Comparison of ENCODE assay signal across 9 cellular contexts in the genomic region with DNA sequence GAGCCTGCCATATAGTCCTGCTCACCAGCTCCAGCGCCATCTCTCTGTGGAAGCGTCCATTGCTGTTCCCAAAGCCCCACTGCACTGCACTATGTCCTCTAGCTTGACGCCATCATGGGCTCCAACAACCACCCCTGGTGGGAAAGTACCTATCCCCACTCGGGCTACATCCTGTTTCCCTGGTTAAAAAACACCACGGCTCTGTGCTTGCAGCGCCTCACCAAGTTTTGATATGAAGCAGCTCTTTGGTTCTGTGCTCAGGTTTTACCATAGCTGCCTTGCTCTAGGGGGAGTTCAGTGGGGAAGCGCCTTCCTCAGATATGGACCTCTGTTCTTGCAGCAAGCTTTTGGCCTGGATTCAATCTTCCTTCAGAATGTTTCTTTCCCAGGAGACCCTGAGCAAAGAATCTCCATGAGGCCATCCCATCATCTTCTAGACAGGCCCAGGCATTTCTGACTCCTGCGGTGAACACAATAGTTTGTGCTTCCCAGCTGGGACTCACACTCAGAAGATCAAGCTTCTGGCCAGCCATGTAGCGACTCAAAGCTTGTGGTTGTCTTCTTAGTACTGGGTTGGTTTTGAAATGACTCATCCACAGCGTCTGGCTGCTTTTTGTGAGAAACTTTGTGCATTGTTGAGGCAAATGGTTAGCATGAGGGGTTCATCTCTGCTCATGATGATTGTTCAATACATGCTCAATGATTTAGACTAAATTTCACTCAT. TPM values are rescaled to one million over a fixed set of nuclear protein-coding genes. Genes with fewer than 3 reads are reported as not detected.
A peak's percentile ranks its signal among the peaks of the same experiment; 100 is the strongest.
DNase-seq lines count a peak whose midpoint lies in the region; ATAC-seq, FAIRE-seq and TF ChIP-seq lines count a peak whose summit lies in the region.
"Had no signal": no experiment of that assay in that cellular context is flagged by ENCODE, and none has a peak within 500 bp of the region (broad histone marks: within the 10 kb centered on the region; RNA-seq: fewer than 3 reads in every experiment).

No MANE protein-coding gene starts in this region.

- no peaks in the 10 kb centered on the region for H3K27me3 ChIP-seq in GM23338 (ENCODE audit: insufficient read depth)
- no peaks in the 10 kb centered on the region for H3K27me3 ChIP-seq in GM12878 (replicated peaks in 1 of 2; ENCODE audit: control insufficient read depth in 2 of 2, insufficient read depth in 2 of 2, low read length in 1 of 2)

- no peaks in the 10 kb centered on the region for H3K4me1 Mint-ChIP-seq in GM23338
- peaks cover 59% of the 10 kb centered on the region for H3K4me1 Mint-ChIP-seq in T-helper 1 cell treated with Interleukin-12 subunit alpha and Interleukin-12 subunit beta and Interleukin-4 antibody, amounts not matched to agents 30 μg/mL and 1 μg/mL, for 36 hours (ENCODE audit: low read depth)

- TF ChIP-seq POLR2A in GM12878 (IDR thresholded peaks at IDR 0.05; ENCODE audit: low read depth, low read length) = peak; percentile 35; the same call in 1 of the 2 replicates

- H4K20me1 ChIP-seq in GM23338 (replicated peaks; ENCODE audit: insufficient read depth) (no peaks in the 10 kb centered on the region), GM12878 (ENCODE audit: control insufficient read depth, insufficient read depth) (no peaks in the 10 kb centered on the region)

- H3K36me3 Mint-ChIP-seq in GM23338 (ENCODE audit: low read depth) = peaks cover 2% of the 10 kb centered on the region; the same call in 2 of the 3 replicates
- peaks cover 26% of the 10 kb centered on the region for H3K36me3 Mint-ChIP-seq in T-helper 1 cell treated with Interleukin-12 subunit alpha and Interleukin-12 subunit beta and Interleukin-4 antibody, amounts not matched to agents 30 μg/mL and 1 μg/mL, for 36 hours (ENCODE audit: low read depth)

- peak; percentile 98 for FAIRE-seq in GM12878 (lab: Jason Lieb, UNC)
- FAIRE-seq: endothelial cell of umbilical vein had no signal

- in situ Hi-C loops in GM12878 (cut with MboI) = no loop called here

- peaks cover 39% of the 10 kb centered on the region for H3K9me3 Mint-ChIP-seq in GM23338
- peaks cover 13% of the 10 kb centered on the region for H3K9me3 Mint-ChIP-seq in T-helper 1 cell treated with Interleukin-12 subunit alpha and Interleukin-12 subunit beta and Interleukin-4 antibody, amounts not matched to agents 30 μg/mL and 1 μg/mL, for 36 hours

- H3K4me3 ChIP-seq in GM23338 (no peak overlapping the region), GM12878 (no peak overlapping the region)

- no peaks in the 10 kb centered on the region for H3K4me1 ChIP-seq in GM23338 (ENCODE audit: insufficient read depth)
- peaks cover 30% of the 10 kb centered on the region for H3K4me1 ChIP-seq in GM12878 (ENCODE audit: control insufficient read depth, insufficient read depth, low read length)

- RAD21 ChIA-PET in GM12878 (lab: Charles Lee; ENCODE audit: unreplicated experiment) = interaction anchor here (0.7 to 1.8 kb wide), 7 partner anchors 8 to 141 kb away, joined by 3 to 6 read pairs (median 4); no protein-coding TSS in a partner anchor

- no peaks in the 10 kb centered on the region for H3F3A ChIP-seq in GM23338 (replicated peaks; ENCODE audit: low read depth)

- POLR2A ChIA-PET in GM12878 (lab: Charles Lee) = interaction anchor here (0.6 to 1.0 kb wide), 2 partner anchors 116 to 141 kb away, joined by 3 read pairs; no protein-coding TSS in a partner anchor

- H3K27ac ChIP-seq in GM23338 (ENCODE audit: low read depth) = no peak overlapping the region
- H3K27ac ChIP-seq in GM12878 (ENCODE audit: control insufficient read depth, insufficient read depth) = peak overlapping the region; percentile 92

- no peak overlapping the region for H2AFZ ChIP-seq in GM23338
- peak overlapping the region; percentile 79 for H2AFZ ChIP-seq in GM12878 (ENCODE audit: control insufficient read depth, low read depth, low read length)

- peak; percentile 27 for TF ChIP-seq RAD21 in GM12878 (IDR thresholded peaks at IDR 0.05; ENCODE audit: insufficient read depth, low read depth, low read length)

- peaks cover 2% of the 10 kb centered on the region for H3K27me3 Mint-ChIP-seq in GM23338 (ENCODE audit: insufficient read depth, low read depth, poor library complexity)
- no peaks in the 10 kb centered on the region for H3K27me3 Mint-ChIP-seq in T-helper 1 cell treated with Interleukin-12 subunit alpha and Interleukin-12 subunit beta and Interleukin-4 antibody, amounts not matched to agents 30 μg/mL and 1 μg/mL, for 36 hours (ENCODE audit: low read depth)

- WGBS in GM12878 (ENCODE audit: insufficient coverage, insufficient replicate concordance, low lambda C conversion rate, missing lambda C conversion rate) = 0% methylated on average over 10 of the region's 10 CpGs

- peak; percentile 80 for DNase-seq in GM10266 (ENCODE audit: extremely low spot score)
- DNase-seq in GM23338 (ENCODE audit: low spot score) = peak; percentile 9
- peak; percentile 89 for DNase-seq in GM12878 (ENCODE audit: low read depth, low spot score)
- peak; percentile 21 to 29 for DNase-seq in stimulated activated CD8-positive, alpha-beta memory T cell treated with anti-CD3 and anti-CD28 coated beads, Interleukin-2, amount 100 ng/mL, for 1 hour (ENCODE audit: low read depth in 2 of 2)
- no peak for DNase-seq in NCI-H69 (lab: John Stamatoyannopoulos, UW)
- no peak for DNase-seq in amniotic stem cell (lab: John Stamatoyannopoulos, UW)
- DNase-seq in Right ventricle myocardium inferior (ENCODE audit: missing footprints) = no peak

- CTCF ChIA-PET in GM12878 (lab: Yijun Ruan, JAX) = interaction anchor here (1.7 to 2.6 kb wide), 2 partner anchors 16 to 54 kb away, joined by 3 to 12 read pairs; no protein-coding TSS in a partner anchor

- no peaks in the 10 kb centered on the region for H3K36me3 ChIP-seq in GM23338 (ENCODE audit: insufficient read depth)
- H3K36me3 ChIP-seq in GM12878 (ENCODE audit: control insufficient read depth in 2 of 2, insufficient read depth in 2 of 2, low read length in 1 of 2) = no peaks in the 10 kb centered on the region

- H3K9ac ChIP-seq in GM12878 (ENCODE audit: control insufficient read depth, insufficient read depth, low read length) = peak overlapping the region; percentile 63

- no peak overlapping the region for H3K4me3 Mint-ChIP-seq in GM23338
- H3K4me3 Mint-ChIP-seq in T-helper 1 cell treated with Interleukin-12 subunit alpha and Interleukin-12 subunit beta and Interleukin-4 antibody, amounts not matched to agents 30 μg/mL and 1 μg/mL, for 36 hours = peak overlapping the region; percentile 87

- intact Hi-C loops in GM12878 (cut with micrococcal nuclease; ENCODE audit: unreplicated experiment) (loop anchor here (5.0 kb wide), 1 partner anchor 97 kb away; no protein-coding TSS in a partner anchor), Right ventricle myocardium inferior (cut with DNase I) (no loop called here)

- TF ChIP-seq EP300 in GM12878 (IDR thresholded peaks at IDR 0.05; ENCODE audit: borderline replicate concordance in 1 of 2, control insufficient read depth in 1 of 2, low read depth in 2 of 2, low read length in 2 of 2) = peak; percentile 51 to 63; a peak in 2 of 4 replicates

- SMC1A ChIA-PET in GM12878 (lab: Charles Lee; ENCODE audit: uncharacterized antibody, unreplicated experiment) = interaction anchor here (0.5 to 1.7 kb wide), 6 partner anchors 8 to 221 kb away, joined by 3 to 7 read pairs (median 4); no protein-coding TSS in a partner anchor

- H3K9me3 ChIP-seq in GM12878 (replicated peaks; ENCODE audit: control insufficient read depth, insufficient read depth, low read length) = no peaks in the 10 kb centered on the region; the same call in 1 of the 3 replicates

- BruUV-seq in GM12878 (replicated peaks; lab: Mats Ljungman, UMichigan) = no TSS peak

- TF ChIP-seq CTCF in GM10266 (IDR thresholded peaks at IDR 0.05; ENCODE audit: control insufficient read depth, insufficient read depth, low read depth, missing control alignments) (peak; percentile 27), GM23338 (conservative IDR thresholded peaks at IDR 0.05; ENCODE audit: low read depth in 2 of 2) (peak in 1 of 2 experiments; percentile 32; a peak in 2 of 4 replicates), GM12878 (IDR thresholded peaks at IDR 0.05 in 2 of 3, conservative IDR thresholded peaks at IDR 0.05 in 1 of 3; ENCODE audit: control insufficient read depth in 2 of 3, extremely low read depth in 1 of 3, insufficient read depth in 1 of 3, low read depth in 3 of 3, low read length in 3 of 3) (peak in 1 of 3 experiments; percentile 44; a peak in 2 of 6 replicates)

- H3K27ac Mint-ChIP-seq in GM23338 = no peak overlapping the region
- H3K27ac Mint-ChIP-seq in T-helper 1 cell treated with Interleukin-12 subunit alpha and Interleukin-12 subunit beta and Interleukin-4 antibody, amounts not matched to agents 30 μg/mL and 1 μg/mL, for 36 hours = peak overlapping the region; percentile 99

- H3K4me2 ChIP-seq in GM23338 (no peak overlapping the region), GM12878 (ENCODE audit: control insufficient read depth, insufficient read depth) (peak overlapping the region; percentile 95)

- H3K9me2 ChIP-seq in GM23338 (ENCODE audit: insufficient read depth) = peaks cover 2% of the 10 kb centered on the region; the same call in 1 of the 2 replicates

- H3K79me2 ChIP-seq in GM23338 (replicated peaks; ENCODE audit: insufficient read depth) (no peaks in the 10 kb centered on the region), GM12878 (ENCODE audit: control insufficient read depth, insufficient read depth, low read length) (no peaks in the 10 kb centered on the region)

- ATAC-seq in GM23338 (no peak), GM12878 (peak; percentile 92), Right ventricle myocardium inferior (no peak)

RNA-seq across cellular contexts. Expression of gene DYNLRB2, which starts 39.5 kb away (rescaled TPM):
- total RNA-seq in GM23338 (2014; rRNA removed; shearing (Covaris generic)) = not detected in 2 replicates
- not detected in 2 replicates for polyA plus RNA-seq in GM23338 (2016; fragmentation: Nextera tagmentation; extraction: Ambion mirVana)
- not detected in 2 replicates for total RNA-seq in GM12878 (2013; cell fraction: nucleolus; rRNA removed)
- not detected in 2 replicates for total RNA-seq in GM12878 (2014; rRNA removed)
- 0.40 TPM in 1 of 2 replicates, not detected in the other for total RNA-seq in GM12878 (2014; rRNA removed; fragmentation: Illumina TruSeq; extraction: Trizol)
- total RNA-seq in GM12878 (2021) = not detected in 2 replicates
- polyA plus RNA-seq in GM12878 (2011; ENCODE audit: low read depth) = 4.8 TPM
- polyA plus RNA-seq in GM12878 (2011; rRNA removed) = not detected in 2 replicates
- not detected in 2 replicates for polyA plus RNA-seq in GM12878 (2011; cell fraction: cytosol; rRNA removed)
- not detected in 2 replicates for polyA plus RNA-seq in GM12878 (2011; cell fraction: nucleus; rRNA removed)
- 0.43 TPM in 1 of 2 replicates, not detected in the other for polyA plus RNA-seq in GM12878 (2012)
- 0.21 TPM in 1 of 2 replicates, not detected in the other for polyA plus RNA-seq in GM12878 (2014; fragmentation: Illumina TruSeq; extraction: Trizol)
- polyA plus RNA-seq in GM12878 (2014; fragmentation: Nextera tagmentation; extraction: Ambion mirVana) = under 1 TPM; 0.33 to 0.52 TPM
- polyA plus RNA-seq in GM12878 (2014; rRNA removed) = 0.37 TPM in 1 of 2 replicates, not detected in the other
- 1 to 10 TPM in 1 of 2 experiments, not detected in 1; 1.2 TPM for polyA plus RNA-seq in GM12878 (2016; fragmentation: Nextera tagmentation; extraction: Ambion mirVana)
- polyA minus RNA-seq in GM12878 (2011; rRNA and poly(A)+ RNA removed) = not detected in 2 replicates
- not detected in 2 replicates for polyA minus RNA-seq in GM12878 (2011; cell fraction: cytosol; rRNA and poly(A)+ RNA removed)
- polyA minus RNA-seq in GM12878 (2011; cell fraction: nucleus; rRNA and poly(A)+ RNA removed) = not detected in 2 replicates
- not detected for total RNA-seq in Right ventricle myocardium inferior
- total RNA-seq: endothelial cell of umbilical vein had no signal
- polyA plus RNA-seq: endothelial cell of umbilical vein had no signal

Comparison
In these comparisons a context has a peak if more than half of its experiments do, and no peak if none do; other contexts are left out.
1. DNase-seq: peak in GM10266 (single experiment), GM23338 (single experiment), GM12878 (single experiment) and stimulated activated CD8-positive, alpha-beta memory T cell treated with anti-CD3 and anti-CD28 coated beads, Interleukin-2, amount 100 ng/mL, for 1 hour (2 of 2); none in NCI-H69 (single experiment), amniotic stem cell (single experiment) and Right ventricle myocardium inferior (single experiment).